Comparison of ENCODE assay signal across 19 cellular contexts in genomic region chr10:48636901-48637300, GRCh38. TPM values are rescaled to one million over a fixed set of nuclear protein-coding genes. Genes with fewer than 3 reads are reported as not detected.
DNase-seq lines count a peak whose midpoint lies in the region; ATAC-seq and TF ChIP-seq lines count a peak whose summit lies in the region.
"Had no signal": no experiment of that assay in that cellular context is flagged by ENCODE, and none has a peak within 500 bp of the region (broad histone marks: within the 10 kb centered on the region; RNA-seq: fewer than 3 reads in every experiment).

No MANE protein-coding gene starts in this region.

- DNase-seq in natural killer cell treated with Interleukin-12 subunit alpha and Interleukin-12 subunit beta and Interleukin-15 and Interleukin-18, amount 100 ng/mL, for 72 hours (ENCODE audit: low spot score), result no peak
- DNase-seq in natural killer cell (no peak), osteocyte (ENCODE audit: extremely low spot score, unreplicated experiment) (peak; percentile 53), SHP77 treated with DMSO at 0.1 percent for 48 hours (lab: John Stamatoyannopoulos, UW) (no peak), GM19240 (ENCODE audit: insufficient read length, low spot score) (no peak)
- no peak for DNase-seq in activated CD4-positive, alpha-beta T cell treated with anti-CD3 and anti-CD28 coated beads for 1 hour
- DNase-seq: CD4-positive, alpha-beta T cell; CD8-positive, alpha-beta memory T cell; DMS 273 treated with DMSO at 0.1 percent for 48 hours; DMS79; EL; GDM1; H9 had no signal

- H3K36me3 Mint-ChIP-seq in natural killer cell treated with Interleukin-12 subunit alpha and Interleukin-12 subunit beta and Interleukin-15 and Interleukin-18, amount 100 ng/mL, for 72 hours, result peaks cover 34% of the 10 kb centered on the region
- H3K36me3 Mint-ChIP-seq in natural killer cell, result peaks cover 14% of the 10 kb centered on the region
- peaks cover 26% of the 10 kb centered on the region for H3K36me3 Mint-ChIP-seq in dendritic cell treated with granulocyte-macrophage colony-stimulating factor and Interleukin-4, amounts not matched to agents 40 ng/mL and 50 ng/mL, for 4 days (ENCODE audit: low read depth)
- H3K36me3 Mint-ChIP-seq in osteocyte (ENCODE audit: unreplicated experiment), result peaks cover 2% of the 10 kb centered on the region

- H3K4me1 Mint-ChIP-seq in natural killer cell treated with Interleukin-12 subunit alpha and Interleukin-12 subunit beta and Interleukin-15 and Interleukin-18, amount 100 ng/mL, for 72 hours (ENCODE audit: low read depth in 2 of 2), result peaks cover 50 to 51% of the 10 kb centered on the region in 2 donors
- H3K4me1 Mint-ChIP-seq in natural killer cell, result peaks cover 12 to 15% of the 10 kb centered on the region in 2 donors
- H3K4me1 Mint-ChIP-seq in dendritic cell treated with granulocyte-macrophage colony-stimulating factor and Interleukin-4, amounts not matched to agents 40 ng/mL and 50 ng/mL, for 4 days (ENCODE audit: low read depth), result peaks cover 85% of the 10 kb centered on the region
- peaks cover 29% of the 10 kb centered on the region for H3K4me1 Mint-ChIP-seq in osteocyte (ENCODE audit: unreplicated experiment)
- H3K4me1 Mint-ChIP-seq: GM23338, H9 had no signal

- peaks cover 3% of the 10 kb centered on the region for H3K9me3 Mint-ChIP-seq in natural killer cell treated with Interleukin-12 subunit alpha and Interleukin-12 subunit beta and Interleukin-15 and Interleukin-18, amount 100 ng/mL, for 72 hours
- H3K9me3 Mint-ChIP-seq in natural killer cell (peaks cover 0 to 2% of the 10 kb centered on the region in 2 donors), osteocyte (ENCODE audit: unreplicated experiment) (peaks cover 13% of the 10 kb centered on the region)
- peaks cover 8% of the 10 kb centered on the region for H3K9me3 Mint-ChIP-seq in dendritic cell treated with granulocyte-macrophage colony-stimulating factor and Interleukin-4, amounts not matched to agents 40 ng/mL and 50 ng/mL, for 4 days

- peak overlapping the region; percentile 11 to 40 for H3K27ac Mint-ChIP-seq in natural killer cell treated with Interleukin-12 subunit alpha and Interleukin-12 subunit beta and Interleukin-15 and Interleukin-18, amount 100 ng/mL, for 72 hours
- H3K27ac Mint-ChIP-seq in natural killer cell (no peak overlapping the region), osteocyte (ENCODE audit: unreplicated experiment) (no peak overlapping the region)
- H3K27ac Mint-ChIP-seq in dendritic cell treated with granulocyte-macrophage colony-stimulating factor and Interleukin-4, amounts not matched to agents 40 ng/mL and 50 ng/mL, for 4 days, result peak overlapping the region; percentile 93
- H3K27ac Mint-ChIP-seq: CD4-positive, alpha-beta T cell; CD8-positive, alpha-beta memory T cell; GM23338; H9 had no signal

- peaks cover 28 to 50% of the 10 kb centered on the region in 2 donors for H3K27me3 Mint-ChIP-seq in natural killer cell treated with Interleukin-12 subunit alpha and Interleukin-12 subunit beta and Interleukin-15 and Interleukin-18, amount 100 ng/mL, for 72 hours
- H3K27me3 Mint-ChIP-seq in natural killer cell (ENCODE audit: low read depth in 2 of 2) (peaks cover 19 to 22% of the 10 kb centered on the region in 2 donors), osteocyte (ENCODE audit: unreplicated experiment) (peaks cover 8% of the 10 kb centered on the region)
- H3K27me3 Mint-ChIP-seq in dendritic cell treated with granulocyte-macrophage colony-stimulating factor and Interleukin-4, amounts not matched to agents 40 ng/mL and 50 ng/mL, for 4 days, result peaks cover 4% of the 10 kb centered on the region

- no peak for TF ChIP-seq CTCF in natural killer cell (IDR thresholded peaks at IDR 0.05)
- TF ChIP-seq CTCF in osteocyte (IDR thresholded peaks at IDR 0.05), result no peak

- intact Hi-C loops in natural killer cell (cut with micrococcal nuclease), result no loop called here
- intact Hi-C loops in dendritic cell treated with granulocyte-macrophage colony-stimulating factor and Interleukin-4, amounts not matched to agents 40 ng/mL and 50 ng/mL, for 4 days (cut with micrococcal nuclease), result no loop called here

- no peak for ATAC-seq in natural killer cell treated with Interleukin-12 subunit alpha and Interleukin-12 subunit beta and Interleukin-15 and Interleukin-18, amount 100 ng/mL, for 72 hours
- ATAC-seq in natural killer cell, result no peak
- ATAC-seq: A549, GM12878, GM23338, HCT116 had no signal

- H3K4me3 Mint-ChIP-seq in natural killer cell treated with Interleukin-12 subunit alpha and Interleukin-12 subunit beta and Interleukin-15 and Interleukin-18, amount 100 ng/mL, for 72 hours, result no peak overlapping the region
- H3K4me3 Mint-ChIP-seq in natural killer cell, result no peak overlapping the region
- no peak overlapping the region for H3K4me3 Mint-ChIP-seq in dendritic cell treated with granulocyte-macrophage colony-stimulating factor and Interleukin-4, amounts not matched to agents 40 ng/mL and 50 ng/mL, for 4 days
- no peak overlapping the region for H3K4me3 Mint-ChIP-seq in osteocyte (ENCODE audit: unreplicated experiment)
- H3K4me3 Mint-ChIP-seq: CD4-positive, alpha-beta T cell; CD8-positive, alpha-beta memory T cell; GM23338; H9 had no signal

RNA-seq across cellular contexts. Expression of gene ARHGAP22, which starts 32.0 kb away (rescaled TPM):
- 1 to 10 TPM in 1 of 2 donors, under 1 TPM in 1; 0.14 to 1.8 TPM for total RNA-seq in natural killer cell treated with Interleukin-12 subunit alpha and Interleukin-12 subunit beta and Interleukin-15 and Interleukin-18, amount 100 ng/mL, for 72 hours
- total RNA-seq in natural killer cell, result under 1 TPM in 2 of 3 donors, not detected in 1; 0.21 to 0.40 TPM
- total RNA-seq in osteocyte, result 0.64 and 1.1 TPM in 2 replicates
- total RNA-seq: CD4-positive, alpha-beta T cell; CD8-positive, alpha-beta memory T cell had no signal

RNA-seq across cellular contexts. Expression of gene WDFY4, which starts 47.8 kb away (rescaled TPM):
- total RNA-seq in natural killer cell treated with Interleukin-12 subunit alpha and Interleukin-12 subunit beta and Interleukin-15 and Interleukin-18, amount 100 ng/mL, for 72 hours, result 1 to 10 TPM in 1 of 2 donors, not detected in 1; 2.0 TPM
- total RNA-seq in natural killer cell (1 to 10 TPM; 1.7 to 8.4 (median 3.5) TPM), osteocyte (not detected in 2 replicates)
- total RNA-seq: H4, H9 had no signal

Comparison
In these comparisons a context has a peak if more than half of its experiments do, and no peak if none do; other contexts are left out.
1. H3K27ac Mint-ChIP-seq: peak in natural killer cell treated with Interleukin-12 subunit alpha and Interleukin-12 subunit beta and Interleukin-15 and Interleukin-18, amount 100 ng/mL, for 72 hours (2 of 2) and dendritic cell treated with granulocyte-macrophage colony-stimulating factor and Interleukin-4, amounts not matched to agents 40 ng/mL and 50 ng/mL, for 4 days (single experiment); none in natural killer cell (0 of 2) and osteocyte (single experiment).